Comparison of ENCODE assay signal across 12 cellular contexts in genomic region chr3:152375546-152375945, GRCh38.
DNase-seq lines count a peak whose midpoint lies in the region; ATAC-seq and TF ChIP-seq lines count a peak whose summit lies in the region.
"Had no signal": no experiment of that assay in that cellular context is flagged by ENCODE, and none has a peak within 500 bp of the region (broad histone marks: within the 10 kb centered on the region; RNA-seq: fewer than 3 reads in every experiment).

No MANE protein-coding gene starts in this region.

- no peaks in the 10 kb centered on the region for H3K27me3 ChIP-seq in GM23248 (replicated peaks; ENCODE audit: insufficient read depth)

- H3K4me3 ChIP-seq in AG10803 (ENCODE audit: low read length) = no peak overlapping the region
- no peak overlapping the region for H3K4me3 ChIP-seq in GM23248

- DNase-seq in AG10803 (ENCODE audit: low read depth) (peak; percentile 29), GM23248 (no peak), memory B cell (ENCODE audit: low spot score in 2 of 2) (no peak), KG1 (lab: John Stamatoyannopoulos, UW) (no peak), DMS53 treated with DMSO at 0.1 percent for 48 hours (lab: John Stamatoyannopoulos, UW; ENCODE audit: unreplicated experiment) (no peak)
- DNase-seq: activated effector memory CD4-positive, alpha-beta T cell treated with anti-CD3 and anti-CD28 coated beads, Interleukin-2, amount 50 U/mL, for 16 hours; Caco-2; NCI-H187 had no signal

- H3K4me1 Mint-ChIP-seq in activated T-helper 17 cell treated with anti-CD3 and anti-CD28 coated beads, Interleukin-2, amount 50 U/mL, for 72 hours = peaks cover 45% of the 10 kb centered on the region
- peaks cover 38% of the 10 kb centered on the region for H3K4me1 Mint-ChIP-seq in memory B cell

- H3F3A ChIP-seq in GM23248 (ENCODE audit: insufficient read depth) = peaks cover 30% of the 10 kb centered on the region

- peaks cover 83% of the 10 kb centered on the region for H3K36me3 Mint-ChIP-seq in activated T-helper 17 cell treated with anti-CD3 and anti-CD28 coated beads, Interleukin-2, amount 50 U/mL, for 72 hours (ENCODE audit: low read depth)
- H3K36me3 Mint-ChIP-seq in memory B cell = peaks cover 21% of the 10 kb centered on the region

- ATAC-seq in activated T-helper 17 cell treated with anti-CD3 and anti-CD28 coated beads, Interleukin-2, amount 50 U/mL, for 72 hours (replicated peaks) = no peak
- ATAC-seq in memory B cell (ENCODE audit: low read depth) = no peak
- ATAC-seq in HG02678 (IDR thresholded peaks at IDR 0.05; ENCODE audit: unreplicated experiment) = no peak
- no peak for ATAC-seq in GM19452 (IDR thresholded peaks at IDR 0.05; ENCODE audit: unreplicated experiment)

- no peaks in the 10 kb centered on the region for H3K9me3 ChIP-seq in GM23248 (ENCODE audit: low read depth)
- H3K9me3 ChIP-seq: Caco-2 had no signal

- H3K4me1 ChIP-seq in GM23248 (ENCODE audit: insufficient read depth) = peaks cover 44% of the 10 kb centered on the region
- H3K4me1 ChIP-seq: Caco-2 had no signal

- WGBS in GM23248 (ENCODE audit: low coverage in 1 of 2, low lambda C conversion rate in 2 of 2, missing lambda C conversion rate in 2 of 2), 2 experiments = 67 to 72% methylated on average over 3 of the region's 3 CpGs

- in situ Hi-C loops in GM23248 (cut with MboI) = no loop called here

- H3K27ac ChIP-seq in GM23248 = 0 out of 2 replicates have a peak overlapping the region, but pooled peaks have one; percentile 22

- no peak for TF ChIP-seq CTCF in AG10803 (conservative IDR thresholded peaks at IDR 0.05; ENCODE audit: low read length)

- peaks cover 100% of the 10 kb centered on the region for H3K79me2 ChIP-seq in GM23248 (ENCODE audit: insufficient read depth)

- no peak overlapping the region for H2AFZ ChIP-seq in GM23248

- H4K20me1 ChIP-seq in GM23248 (ENCODE audit: insufficient read depth) = peaks cover 8% of the 10 kb centered on the region; the same call in 1 of the 2 replicates

- no peak overlapping the region for H3K4me3 Mint-ChIP-seq in activated T-helper 17 cell treated with anti-CD3 and anti-CD28 coated beads, Interleukin-2, amount 50 U/mL, for 72 hours
- no peak overlapping the region for H3K4me3 Mint-ChIP-seq in memory B cell
- H3K4me3 Mint-ChIP-seq: nephron had no signal

- H3K27me3 Mint-ChIP-seq in activated T-helper 17 cell treated with anti-CD3 and anti-CD28 coated beads, Interleukin-2, amount 50 U/mL, for 72 hours = no peaks in the 10 kb centered on the region
- H3K27me3 Mint-ChIP-seq in memory B cell = no peaks in the 10 kb centered on the region

- H3K9me3 Mint-ChIP-seq in activated T-helper 17 cell treated with anti-CD3 and anti-CD28 coated beads, Interleukin-2, amount 50 U/mL, for 72 hours = no peaks in the 10 kb centered on the region
- H3K9me3 Mint-ChIP-seq in memory B cell = peaks cover 3% of the 10 kb centered on the region

- no peak overlapping the region for H3K9ac ChIP-seq in GM23248

- H3K36me3 ChIP-seq in GM23248 (ENCODE audit: low read depth) = peaks cover 17% of the 10 kb centered on the region

- H3K4me2 ChIP-seq in GM23248 (ENCODE audit: unreplicated experiment) = no peak overlapping the region

- H3K27ac Mint-ChIP-seq in activated T-helper 17 cell treated with anti-CD3 and anti-CD28 coated beads, Interleukin-2, amount 50 U/mL, for 72 hours = peak overlapping the region; percentile 59
- H3K27ac Mint-ChIP-seq in memory B cell = peak overlapping the region; percentile 68

- H3K9me2 ChIP-seq in GM23248 (ENCODE audit: insufficient read depth) = no peaks in the 10 kb centered on the region; the same call in 1 of the 2 replicates
